In genomic region chr22:20393705-20394476, GRCh38 we compare ENCODE assay signal across 8 cellular contexts. TPM values are rescaled to one million over a fixed set of nuclear protein-coding genes. Genes with fewer than 3 reads are reported as not detected.
DNase-seq lines count a peak whose midpoint lies in the region; ATAC-seq and TF ChIP-seq lines count a peak whose summit lies in the region.

Gene ZNF74 (plus strand): TSS chr22:20394151. CDS start chr22:20394629, 478 bp downstream.

- H3K27ac ChIP-seq in gastroesophageal sphincter (peak within 1 kb of the TSS; percentile 6 to 82 (median 80)), stomach smooth muscle (ENCODE audit: low read length) (peak within 1 kb of the TSS; percentile 64)

- TF ChIP-seq EP300 in gastroesophageal sphincter (IDR thresholded peaks at IDR 0.05): no peak

- CTCF ChIA-PET in activated naive CD4-positive, alpha-beta T cell treated with anti-CD3 and anti-CD28 coated beads for 36 hours (lab: Charles Lee): interaction anchor here (0.6 to 1.5 kb wide), 4 partner anchors 11 to 1223 kb away, joined by 3 to 5 read pairs (median 4); no protein-coding TSS in a partner anchor

- H3K4me3 ChIP-seq in MG63 (peak within 1 kb of the TSS; percentile 91), gastroesophageal sphincter (peak within 1 kb of the TSS; percentile 70 to 84), neuron (ENCODE audit: low read length) (peak within 1 kb of the TSS; percentile 90), stomach smooth muscle (ENCODE audit: low read length in 2 of 2) (peak within 1 kb of the TSS; percentile 83 to 90)

- H3K27me3 Mint-ChIP-seq in activated naive CD4-positive, alpha-beta T cell treated with anti-CD3 and anti-CD28 coated beads for 36 hours (ENCODE audit: low read depth): no peaks in the 10 kb centered on the region

- H3K9me3 ChIP-seq in MG63 (no peaks in the 10 kb centered on the region), gastroesophageal sphincter (no peaks in the 10 kb centered on the region), neuron (ENCODE audit: low read length) (no peaks in the 10 kb centered on the region), stomach smooth muscle (ENCODE audit: control insufficient read depth in 2 of 2, low read length in 2 of 2) (no peaks in the 10 kb centered on the region)

- H3K27me3 ChIP-seq in MG63 (no peaks in the 10 kb centered on the region), gastroesophageal sphincter (no peaks in the 10 kb centered on the region), neuron (ENCODE audit: insufficient read depth, low read length) (no peaks in the 10 kb centered on the region), stomach smooth muscle (ENCODE audit: control insufficient read depth in 1 of 2, insufficient read depth in 2 of 2, low read length in 2 of 2) (no peaks in the 10 kb centered on the region)

- peaks cover 30% of the 10 kb centered on the region for H3K4me1 Mint-ChIP-seq in activated naive CD4-positive, alpha-beta T cell treated with anti-CD3 and anti-CD28 coated beads for 36 hours (ENCODE audit: low read depth)

- peak within 1 kb of the TSS; percentile 72 to 78 for H3K9ac ChIP-seq in stomach smooth muscle (ENCODE audit: low read length in 2 of 2)

- peak; percentile 47 to 62 for TF ChIP-seq POLR2A in gastroesophageal sphincter (IDR thresholded peaks at IDR 0.05)

- H3K9me3 Mint-ChIP-seq in activated naive CD4-positive, alpha-beta T cell treated with anti-CD3 and anti-CD28 coated beads for 36 hours: peaks cover 2% of the 10 kb centered on the region

- peak within 1 kb of the TSS; percentile 88 for H3K27ac Mint-ChIP-seq in activated naive CD4-positive, alpha-beta T cell treated with anti-CD3 and anti-CD28 coated beads for 36 hours

- peak; percentile 75 for ATAC-seq in GM21723 (IDR thresholded peaks at IDR 0.05; ENCODE audit: unreplicated experiment)
- peak; percentile 96 for ATAC-seq in gastroesophageal sphincter

- intact Hi-C loops in activated naive CD4-positive, alpha-beta T cell treated with anti-CD3 and anti-CD28 coated beads for 36 hours (cut with micrococcal nuclease): loop anchor here (10.0 kb wide), 1 partner anchor 69 kb away; the partner anchor contains the start of gene DGCR6L

- DNase-seq in DMS 273 (lab: John Stamatoyannopoulos, UW; ENCODE audit: unreplicated experiment) (peak; percentile 95), MG63 (peak; percentile 81), SK-N-DZ (ENCODE audit: low spot score) (peak; percentile 96)
- peak; percentile 90 for DNase-seq in activated naive CD4-positive, alpha-beta T cell treated with anti-CD3 and anti-CD28 coated beads for 36 hours

- peak in 2 of 4 experiments; percentile 22 to 23 for TF ChIP-seq CTCF in gastroesophageal sphincter (IDR thresholded peaks at IDR 0.05)

- no peaks in the 10 kb centered on the region for H3K36me3 Mint-ChIP-seq in activated naive CD4-positive, alpha-beta T cell treated with anti-CD3 and anti-CD28 coated beads for 36 hours (ENCODE audit: low read depth)

- peak within 1 kb of the TSS; percentile 80 for H2AFZ ChIP-seq in neuron (ENCODE audit: low read depth, low read length)

- H3K4me1 ChIP-seq in gastroesophageal sphincter (peaks cover 0 to 33% (median 10%) of the 10 kb centered on the region in 3 donors), neuron (ENCODE audit: insufficient read depth, low read length) (peaks cover 27% of the 10 kb centered on the region), stomach smooth muscle (ENCODE audit: control insufficient read depth, insufficient read depth, low read length) (peaks cover 23% of the 10 kb centered on the region)

- WGBS in gastroesophageal sphincter (ENCODE audit: low coverage in 1 of 2), 2 donors: no CpG with 5 or more reads among the region's 71 CpGs

- no peaks in the 10 kb centered on the region; the same call in 1 of the 2 replicates for H3K36me3 ChIP-seq in MG63
- no peaks in the 10 kb centered on the region for H3K36me3 ChIP-seq in gastroesophageal sphincter
- peaks cover 10% of the 10 kb centered on the region for H3K36me3 ChIP-seq in neuron (ENCODE audit: insufficient read depth, low read length)
- H3K36me3 ChIP-seq in stomach smooth muscle (ENCODE audit: control insufficient read depth in 2 of 2, insufficient read depth in 2 of 2, low read length in 2 of 2): no peaks in the 10 kb centered on the region

- H3K4me3 Mint-ChIP-seq in activated naive CD4-positive, alpha-beta T cell treated with anti-CD3 and anti-CD28 coated beads for 36 hours: peak within 1 kb of the TSS; percentile 86

RNA-seq across cellular contexts. Expression of gene ZNF74, which starts in this region (rescaled TPM):
- 4.3 and 7.0 TPM in 2 replicates for total RNA-seq in MG63 (2014; rRNA removed; shearing (Covaris generic); ENCODE audit: low replicate concordance)
- 37.7 and 53.3 TPM in 2 replicates for polyA plus RNA-seq in SK-N-DZ (2014; cell fraction: cytosol; rRNA removed)
- polyA plus RNA-seq in SK-N-DZ (2014; cell fraction: nucleus; rRNA removed): 30.5 and 43.1 TPM in 2 replicates
- total RNA-seq in activated naive CD4-positive, alpha-beta T cell treated with anti-CD3 and anti-CD28 coated beads for 36 hours: 1 to 10 TPM; 7.9 to 8.0 TPM
- 10 to 100 TPM in 3 of 4 donors, 1 to 10 TPM in 1; 8.6 to 19.9 (median 11.1) TPM for total RNA-seq in gastroesophageal sphincter

Comparison
In these comparisons a context has a peak if more than half of its experiments do, and no peak if none do; other contexts are left out.
1. Peak in every context shown above with its lines: DNase-seq, ATAC-seq, H3K4me3 ChIP-seq and H3K27ac ChIP-seq.